11 cellular contexts compared by ENCODE assay signal in genomic region chr1:94634977-94635416, GRCh38.
DNase-seq lines count a peak whose midpoint lies in the region; TF ChIP-seq lines count a peak whose summit lies in the region.
"Had no signal": no experiment of that assay in that cellular context is flagged by ENCODE, and none has a peak within 500 bp of the region (broad histone marks: within the 10 kb centered on the region; RNA-seq: fewer than 3 reads in every experiment).

No MANE protein-coding gene starts in this region.

- DNase-seq in HUDEP-2 (lab: John Stamatoyannopoulos, UW; ENCODE audit: unreplicated experiment in 76 of 76) (peak in 51 of 76 experiments; percentile 1 to 67 (median 22)), astrocyte of the spinal cord (ENCODE audit: low read depth, low spot score) (no peak), mesothelial cell of epicardium (ENCODE audit: low spot score in 2 of 2, unreplicated experiment in 2 of 2) (no peak), esophagus squamous epithelium (lab: John Stamatoyannopoulos, UW) (no peak), superior temporal gyrus (ENCODE audit: extremely low spot score) (no peak), NOMO-1 (lab: John Stamatoyannopoulos, UW; ENCODE audit: unreplicated experiment in 2 of 2) (no peak), MG63 (no peak)
- DNase-seq: activated CD4-positive, alpha-beta T cell treated with anti-CD3 and anti-CD28 coated beads, Interleukin-2, amount 50 U/mL, for 1 hour; NCI-H2081 had no signal

- intact Hi-C loops in esophagus squamous epithelium (cut with DNase I): no loop called here

- H3K4me2 ChIP-seq in BLaER1 treated with 17β-estradiol and CSF1 and Interleukin-3, amounts not matched to agents 10 nM and 100 nM: peak overlapping the region in 8 of 11 experiments; percentile 24 to 55 (median 38); a peak in 11 of 22 replicates

- peaks cover 21% of the 10 kb centered on the region for H3K9me3 Mint-ChIP-seq in mesothelial cell of epicardium
- H3K9me3 Mint-ChIP-seq: activated T-helper 17 cell treated with anti-CD3 and anti-CD28 coated beads, Interleukin-2, amount 50 U/mL, for 72 hours had no signal

- no peaks in the 10 kb centered on the region for H4K20me1 ChIP-seq in BLaER1 treated with 17β-estradiol and CSF1 and Interleukin-3, amounts not matched to agents 10 nM and 100 nM

- H3K27me3 ChIP-seq in BLaER1 treated with 17β-estradiol and CSF1 and Interleukin-3, amounts not matched to agents 10 nM and 100 nM: no peaks in the 10 kb centered on the region
- H3K27me3 ChIP-seq in esophagus squamous epithelium (no peaks in the 10 kb centered on the region), MG63 (no peaks in the 10 kb centered on the region)

- no peaks in the 10 kb centered on the region for H3K36me3 ChIP-seq in BLaER1 treated with 17β-estradiol and CSF1 and Interleukin-3, amounts not matched to agents 10 nM and 100 nM
- no peaks in the 10 kb centered on the region for H3K36me3 ChIP-seq in esophagus squamous epithelium
- H3K36me3 ChIP-seq in MG63: no peaks in the 10 kb centered on the region

- H3K4me1 Mint-ChIP-seq in mesothelial cell of epicardium: peaks cover 21% of the 10 kb centered on the region
- H3K4me1 Mint-ChIP-seq: activated T-helper 17 cell treated with anti-CD3 and anti-CD28 coated beads, Interleukin-2, amount 50 U/mL, for 72 hours had no signal

- TF ChIP-seq CTCF in astrocyte of the spinal cord (IDR thresholded peaks at IDR 0.05; ENCODE audit: low read depth, low read length) (peak; percentile 14), mesothelial cell of epicardium (IDR thresholded peaks at IDR 0.05; ENCODE audit: unreplicated experiment) (no peak), esophagus squamous epithelium (IDR thresholded peaks at IDR 0.05) (no peak)

- no peak overlapping the region for H3K9ac ChIP-seq in BLaER1 treated with 17β-estradiol and CSF1 and Interleukin-3, amounts not matched to agents 10 nM and 100 nM

- no peak for TF ChIP-seq POLR2A in esophagus squamous epithelium (IDR thresholded peaks at IDR 0.05)

- no peak overlapping the region for H3K27ac ChIP-seq in BLaER1 treated with 17β-estradiol and CSF1 and Interleukin-3, amounts not matched to agents 10 nM and 100 nM
- no peak overlapping the region for H3K27ac ChIP-seq in esophagus squamous epithelium

- H3K4me3 ChIP-seq in BLaER1 treated with 17β-estradiol and CSF1 and Interleukin-3, amounts not matched to agents 10 nM and 100 nM: no peak overlapping the region
- no peak overlapping the region for H3K4me3 ChIP-seq in astrocyte of the spinal cord (ENCODE audit: low read depth, low read length)
- no peak overlapping the region for H3K4me3 ChIP-seq in esophagus squamous epithelium
- no peak overlapping the region for H3K4me3 ChIP-seq in MG63

- in situ Hi-C loops in astrocyte of the spinal cord (cut with HindIII; ENCODE audit: low sequenced_read_pairs): no loop called here

- H3K4me1 ChIP-seq in BLaER1 treated with 17β-estradiol and CSF1 and Interleukin-3, amounts not matched to agents 10 nM and 100 nM: peaks cover 0 to 10% (median 6%) of the 10 kb centered on the region in 10 experiments; a peak in 13 of 20 replicates
- no peaks in the 10 kb centered on the region for H3K4me1 ChIP-seq in esophagus squamous epithelium

- H3K27ac Mint-ChIP-seq in mesothelial cell of epicardium: peak overlapping the region; percentile 64
- H3K27ac Mint-ChIP-seq: activated T-helper 17 cell treated with anti-CD3 and anti-CD28 coated beads, Interleukin-2, amount 50 U/mL, for 72 hours had no signal

- H3K9me3 ChIP-seq in BLaER1 treated with 17β-estradiol and CSF1 and Interleukin-3, amounts not matched to agents 10 nM and 100 nM (replicated peaks in 1 of 11): peaks cover 0 to 49% (median 6%) of the 10 kb centered on the region in 11 experiments; a peak in 14 of 22 replicates
- peaks cover 0 to 4% (median 0%) of the 10 kb centered on the region in 3 donors for H3K9me3 ChIP-seq in esophagus squamous epithelium
- H3K9me3 ChIP-seq in MG63: no peaks in the 10 kb centered on the region; the same call in 1 of the 2 replicates

- 50 to 51% methylated on average over 2 of the region's 2 CpGs for WGBS in esophagus squamous epithelium, 2 donors

- peaks cover 10% of the 10 kb centered on the region for H3K36me3 Mint-ChIP-seq in mesothelial cell of epicardium

- H3K4me3 Mint-ChIP-seq in mesothelial cell of epicardium: no peak overlapping the region
- H3K4me3 Mint-ChIP-seq: activated T-helper 17 cell treated with anti-CD3 and anti-CD28 coated beads, Interleukin-2, amount 50 U/mL, for 72 hours had no signal

- H3K27me3 Mint-ChIP-seq in mesothelial cell of epicardium (ENCODE audit: low read depth): no peaks in the 10 kb centered on the region

Comparison
In these comparisons a context has a peak if more than half of its experiments do, and no peak if none do; other contexts are left out.
1. DNase-seq: peak in HUDEP-2 (51 of 76); none in astrocyte of the spinal cord (single experiment), mesothelial cell of epicardium (0 of 2), esophagus squamous epithelium (single experiment), superior temporal gyrus (single experiment), NOMO-1 (0 of 2) and MG63 (single experiment).